In the genomic region with DNA sequence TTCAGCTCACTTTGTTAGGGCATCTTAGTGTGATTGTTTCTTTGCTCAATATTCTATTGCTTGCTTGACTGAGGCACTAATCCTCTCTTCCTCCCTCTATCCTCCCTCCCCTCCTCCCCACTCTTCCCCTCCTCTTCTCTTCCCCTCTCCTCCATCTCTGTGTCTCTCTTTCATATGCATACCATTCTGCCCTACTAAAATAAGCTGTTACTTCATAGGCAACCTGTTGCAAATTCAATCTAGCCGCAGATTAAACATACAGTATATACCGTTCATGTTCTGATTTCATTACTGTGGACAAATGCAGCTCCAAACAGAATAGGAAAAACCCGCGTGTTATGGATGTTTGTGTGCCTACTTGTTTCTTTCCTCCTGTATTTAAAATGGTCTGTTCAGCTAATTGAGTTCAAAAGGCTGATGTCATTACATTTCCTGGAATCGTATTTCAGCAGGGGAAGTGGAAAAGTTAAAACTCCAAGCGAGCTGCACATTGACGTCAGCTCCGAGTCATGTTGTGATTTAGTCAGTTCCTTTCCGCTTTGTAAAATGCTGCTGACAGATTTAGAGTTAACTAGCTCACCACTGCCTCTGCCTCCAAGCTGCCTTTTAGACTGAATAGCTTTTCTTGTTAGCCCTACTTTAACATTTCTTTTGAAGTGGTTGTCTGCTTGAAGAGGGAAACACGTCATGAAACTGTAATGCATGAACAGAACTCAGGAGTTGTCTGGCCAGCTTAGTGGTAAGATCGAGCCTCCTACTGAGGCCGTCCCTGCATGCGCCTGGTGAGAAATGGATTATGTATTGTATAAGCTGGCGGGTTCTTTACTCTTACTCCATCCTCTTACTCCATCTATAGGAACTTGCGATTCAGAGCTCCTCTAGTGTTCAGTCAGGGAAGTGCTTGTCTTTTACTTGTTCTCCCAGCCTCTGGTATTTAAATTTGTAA, we compare ENCODE assay signal across 1 cellular context.
TF ChIP-seq lines count a peak whose summit lies in the region.

No MANE protein-coding gene starts in this region.

TF ChIP-seq in HEK293, 187 proteins besides CTCF, POLR2A, EP300 and RAD21 (continued from another document):
- TF ChIP-seq, protein P1, sequence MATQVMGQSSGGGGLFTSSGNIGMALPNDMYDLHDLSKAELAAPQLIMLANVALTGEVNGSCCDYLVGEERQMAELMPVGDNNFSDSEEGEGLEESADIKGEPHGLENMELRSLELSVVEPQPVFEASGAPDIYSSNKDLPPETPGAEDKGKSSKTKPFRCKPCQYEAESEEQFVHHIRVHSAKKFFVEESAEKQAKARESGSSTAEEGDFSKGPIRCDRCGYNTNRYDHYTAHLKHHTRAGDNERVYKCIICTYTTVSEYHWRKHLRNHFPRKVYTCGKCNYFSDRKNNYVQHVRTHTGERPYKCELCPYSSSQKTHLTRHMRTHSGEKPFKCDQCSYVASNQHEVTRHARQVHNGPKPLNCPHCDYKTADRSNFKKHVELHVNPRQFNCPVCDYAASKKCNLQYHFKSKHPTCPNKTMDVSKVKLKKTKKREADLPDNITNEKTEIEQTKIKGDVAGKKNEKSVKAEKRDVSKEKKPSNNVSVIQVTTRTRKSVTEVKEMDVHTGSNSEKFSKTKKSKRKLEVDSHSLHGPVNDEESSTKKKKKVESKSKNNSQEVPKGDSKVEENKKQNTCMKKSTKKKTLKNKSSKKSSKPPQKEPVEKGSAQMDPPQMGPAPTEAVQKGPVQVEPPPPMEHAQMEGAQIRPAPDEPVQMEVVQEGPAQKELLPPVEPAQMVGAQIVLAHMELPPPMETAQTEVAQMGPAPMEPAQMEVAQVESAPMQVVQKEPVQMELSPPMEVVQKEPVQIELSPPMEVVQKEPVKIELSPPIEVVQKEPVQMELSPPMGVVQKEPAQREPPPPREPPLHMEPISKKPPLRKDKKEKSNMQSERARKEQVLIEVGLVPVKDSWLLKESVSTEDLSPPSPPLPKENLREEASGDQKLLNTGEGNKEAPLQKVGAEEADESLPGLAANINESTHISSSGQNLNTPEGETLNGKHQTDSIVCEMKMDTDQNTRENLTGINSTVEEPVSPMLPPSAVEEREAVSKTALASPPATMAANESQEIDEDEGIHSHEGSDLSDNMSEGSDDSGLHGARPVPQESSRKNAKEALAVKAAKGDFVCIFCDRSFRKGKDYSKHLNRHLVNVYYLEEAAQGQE (tag by site-specific recombination; IDR thresholded peaks at IDR 0.05): no peak
- TF ChIP-seq MZF1 (tag by site-specific recombination; IDR thresholded peaks at IDR 0.05; ENCODE audit: borderline replicate concordance) (peak; percentile 75; the same call in 1 of the 2 replicates), ZNF10 (tag by site-specific recombination; IDR thresholded peaks at IDR 0.05) (peak; percentile 99), ZNF394 (tag by site-specific recombination; IDR thresholded peaks at IDR 0.05; ENCODE audit: borderline replicate concordance) (peak; percentile 87), ZNF629 (tag by site-specific recombination; IDR thresholded peaks at IDR 0.05) (peak; percentile 100), ZNF624 (tag by site-specific recombination; IDR thresholded peaks at IDR 0.05) (no peak), KLF9 (tag by site-specific recombination; IDR thresholded peaks at IDR 0.05; ENCODE audit: low read depth) (no peak), ZNF707 (tag by site-specific recombination; IDR thresholded peaks at IDR 0.05) (no peak), YY1 (tag by site-specific recombination; IDR thresholded peaks at IDR 0.05) (no peak), ZNF175 (tag by site-specific recombination; IDR thresholded peaks at IDR 0.05) (no peak), ZNF223 (tag by site-specific recombination; IDR thresholded peaks at IDR 0.05) (no peak), ZNF248 (tag by site-specific recombination; IDR thresholded peaks at IDR 0.05) (no peak), ZNF701 (tag by site-specific recombination; IDR thresholded peaks at IDR 0.05) (no peak), GLI2 (tag by site-specific recombination; IDR thresholded peaks at IDR 0.05; ENCODE audit: borderline replicate concordance, low read depth) (peak; percentile 91), EGR2 (tag by site-specific recombination; IDR thresholded peaks at IDR 0.05; ENCODE audit: low read depth) (0 out of 2 replicates have a peak, but pooled peaks have one; percentile 15), ZNF184 (tag by site-specific recombination; IDR thresholded peaks at IDR 0.05) (peak; percentile 94), ZSCAN16 (tag by site-specific recombination; IDR thresholded peaks at IDR 0.05) (peak; percentile 42; the same call in 1 of the 2 replicates), OSR2 (tag by site-specific recombination; IDR thresholded peaks at IDR 0.05) (peak; percentile 99), KLF1 (tag by site-specific recombination; IDR thresholded peaks at IDR 0.05) (peak; percentile 63; the same call in 1 of the 2 replicates), ZNF335 (tag by site-specific recombination; conservative IDR thresholded peaks at IDR 0.05) (peak; percentile 99)
- TF ChIP-seq, protein P2, sequence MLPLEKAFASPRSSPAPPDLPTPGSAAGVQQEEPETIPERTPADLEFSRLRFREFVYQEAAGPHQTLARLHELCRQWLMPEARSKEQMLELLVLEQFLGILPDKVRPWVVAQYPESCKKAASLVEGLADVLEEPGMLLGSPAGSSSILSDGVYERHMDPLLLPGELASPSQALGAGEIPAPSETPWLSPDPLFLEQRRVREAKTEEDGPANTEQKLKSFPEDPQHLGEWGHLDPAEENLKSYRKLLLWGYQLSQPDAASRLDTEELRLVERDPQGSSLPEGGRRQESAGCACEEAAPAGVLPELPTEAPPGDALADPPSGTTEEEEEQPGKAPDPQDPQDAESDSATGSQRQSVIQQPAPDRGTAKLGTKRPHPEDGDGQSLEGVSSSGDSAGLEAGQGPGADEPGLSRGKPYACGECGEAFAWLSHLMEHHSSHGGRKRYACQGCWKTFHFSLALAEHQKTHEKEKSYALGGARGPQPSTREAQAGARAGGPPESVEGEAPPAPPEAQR (tag by site-specific recombination; IDR thresholded peaks at IDR 0.05): peak; percentile 39; the same call in 1 of the 2 replicates
- TF ChIP-seq, protein P3, sequence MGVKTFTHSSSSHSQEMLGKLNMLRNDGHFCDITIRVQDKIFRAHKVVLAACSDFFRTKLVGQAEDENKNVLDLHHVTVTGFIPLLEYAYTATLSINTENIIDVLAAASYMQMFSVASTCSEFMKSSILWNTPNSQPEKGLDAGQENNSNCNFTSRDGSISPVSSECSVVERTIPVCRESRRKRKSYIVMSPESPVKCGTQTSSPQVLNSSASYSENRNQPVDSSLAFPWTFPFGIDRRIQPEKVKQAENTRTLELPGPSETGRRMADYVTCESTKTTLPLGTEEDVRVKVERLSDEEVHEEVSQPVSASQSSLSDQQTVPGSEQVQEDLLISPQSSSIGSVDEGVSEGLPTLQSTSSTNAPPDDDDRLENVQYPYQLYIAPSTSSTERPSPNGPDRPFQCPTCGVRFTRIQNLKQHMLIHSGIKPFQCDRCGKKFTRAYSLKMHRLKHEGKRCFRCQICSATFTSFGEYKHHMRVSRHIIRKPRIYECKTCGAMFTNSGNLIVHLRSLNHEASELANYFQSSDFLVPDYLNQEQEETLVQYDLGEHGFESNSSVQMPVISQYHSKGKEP (tag by site-specific recombination; IDR thresholded peaks at IDR 0.05): peak; percentile 94
- TF ChIP-seq, protein P4, sequence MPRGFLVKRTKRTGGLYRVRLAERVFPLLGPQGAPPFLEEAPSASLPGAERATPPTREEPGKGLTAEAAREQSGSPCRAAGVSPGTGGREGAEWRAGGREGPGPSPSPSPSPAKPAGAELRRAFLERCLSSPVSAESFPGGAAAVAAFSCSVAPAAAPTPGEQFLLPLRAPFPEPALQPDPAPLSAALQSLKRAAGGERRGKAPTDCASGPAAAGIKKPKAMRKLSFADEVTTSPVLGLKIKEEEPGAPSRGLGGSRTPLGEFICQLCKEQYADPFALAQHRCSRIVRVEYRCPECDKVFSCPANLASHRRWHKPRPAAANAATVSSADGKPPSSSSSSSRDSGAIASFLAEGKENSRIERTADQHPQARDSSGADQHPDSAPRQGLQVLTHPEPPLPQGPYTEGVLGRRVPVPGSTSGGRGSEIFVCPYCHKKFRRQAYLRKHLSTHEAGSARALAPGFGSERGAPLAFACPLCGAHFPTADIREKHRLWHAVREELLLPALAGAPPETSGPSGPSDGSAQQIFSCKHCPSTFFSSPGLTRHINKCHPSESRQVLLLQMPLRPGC (tag by site-specific recombination; IDR thresholded peaks at IDR 0.05): peak; percentile 99
TF ChIP-seq in HEK293: peak in this region for 89.
